In the genomic region with DNA sequence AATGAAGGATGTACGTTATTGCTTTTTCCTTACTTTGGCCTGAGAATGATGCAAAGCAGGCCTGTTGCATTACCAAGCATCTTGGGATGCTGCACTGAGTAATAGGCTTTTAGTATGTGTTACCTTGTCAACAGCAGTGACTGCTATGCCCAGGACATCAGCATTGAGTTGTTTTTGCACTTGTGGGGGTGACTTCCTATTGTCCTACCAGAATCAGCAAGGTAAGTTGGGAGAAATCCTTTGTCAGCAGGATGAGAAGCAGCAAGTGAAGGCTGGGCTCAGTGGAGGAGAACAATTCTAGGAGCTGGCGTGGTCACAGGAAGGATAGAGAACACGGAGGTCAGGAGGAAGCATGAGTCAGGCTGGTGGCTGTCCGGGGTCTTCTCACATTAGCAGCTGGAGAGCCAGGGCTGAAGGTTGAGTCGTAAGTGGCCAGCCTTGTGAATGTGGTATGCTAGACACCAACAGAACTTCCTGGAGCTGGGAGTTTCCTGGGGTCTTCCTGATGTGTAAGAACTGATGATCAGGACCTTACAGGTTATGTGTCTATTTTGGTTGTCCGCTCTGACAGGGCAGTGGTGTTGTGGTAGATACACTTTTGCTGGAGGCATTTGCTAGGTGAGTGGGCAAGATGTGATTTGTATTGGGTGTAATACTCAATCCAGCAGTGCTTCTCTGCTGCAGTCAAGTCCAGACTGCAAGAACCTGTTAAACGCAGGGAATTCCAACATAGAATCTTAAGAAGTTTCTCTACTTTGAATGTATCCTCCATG, we compare ENCODE assay signal across 9 cellular contexts.
A peak's percentile ranks its signal among the peaks of the same experiment; 100 is the strongest.
DNase-seq lines count a peak whose midpoint lies in the region; ATAC-seq and TF ChIP-seq lines count a peak whose summit lies in the region.
"Had no signal": no experiment of that assay in that cellular context is flagged by ENCODE, and none has a peak within 500 bp of the region (broad histone marks: within the 10 kb centered on the region; RNA-seq: fewer than 3 reads in every experiment).

No MANE protein-coding gene starts in this region.

- DNase-seq in NCI-H226 (peak; percentile 43), epithelial cell of esophagus (ENCODE audit: low read depth) (peak; percentile 34), pulmonary artery endothelial cell (ENCODE audit: low read depth, low spot score) (peak; percentile 44), SHP77 (lab: John Stamatoyannopoulos, UW) (no peak)
- no peak for DNase-seq in activated CD8-positive, alpha-beta memory T cell treated with anti-CD3 and anti-CD28 coated beads for 24 hours
- DNase-seq: NCI-H748 treated with DMSO at 0.1 percent for 48 hours had no signal

- no peak for TF ChIP-seq CTCF in epithelial cell of esophagus (IDR thresholded peaks at IDR 0.05; ENCODE audit: insufficient read depth, low read depth, low read length, missing control alignments)

- no peak overlapping the region for H3K4me3 ChIP-seq in epithelial cell of esophagus (ENCODE audit: low read length)

- ATAC-seq in GM21447 (IDR thresholded peaks at IDR 0.05; ENCODE audit: unreplicated experiment) (peak; percentile 41), HG02678 (IDR thresholded peaks at IDR 0.05; ENCODE audit: unreplicated experiment) (no peak), GM18520 (IDR thresholded peaks at IDR 0.05; ENCODE audit: unreplicated experiment) (no peak)

Comparison
In these comparisons a context has a peak if more than half of its experiments do, and no peak if none do; other contexts are left out.
1. DNase-seq: peak in NCI-H226 (single experiment), epithelial cell of esophagus (single experiment) and pulmonary artery endothelial cell (single experiment); none in SHP77 (0 of 2) and activated CD8-positive, alpha-beta memory T cell treated with anti-CD3 and anti-CD28 coated beads for 24 hours (single experiment).